In genomic region chr11:76307416-76307815, GRCh38 we compare ENCODE assay signal across 19 cellular contexts.
"Had no signal": no experiment of that assay in that cellular context is flagged by ENCODE, and none has a peak within 500 bp of the region (broad histone marks: within the 10 kb centered on the region; RNA-seq: fewer than 3 reads in every experiment).

No MANE protein-coding gene starts in this region.

- H3K4me1 ChIP-seq: esophagus squamous epithelium, stomach had no signal

- DNase-seq: effector memory CD8-positive, alpha-beta T cell; esophagus squamous epithelium; foreskin fibroblast; hippocampal formation; kidney glomerular epithelial cell; mesendoderm; naive B cell; occipital lobe; posterior cingulate gyrus; small intestine; stimulated activated CD4-positive, alpha-beta T cell treated with anti-CD3 and anti-CD28 coated beads, Interleukin-12 subunit alpha, Interleukin-12 subunit beta, amount 100 ng/mL, for 4 hours; stimulated activated naive CD4-positive, alpha-beta T cell; stomach; substantia nigra had no signal

- ATAC-seq: effector memory CD8-positive, alpha-beta T cell; left lobe of liver had no signal

- H3K4me3 ChIP-seq: esophagus squamous epithelium, lung, stomach had no signal

- H3K9me3 ChIP-seq: esophagus squamous epithelium, stomach had no signal

- H3K27ac Mint-ChIP-seq: dendritic cell treated with granulocyte-macrophage colony-stimulating factor and Interleukin-4, amounts not matched to agents 40 ng/mL and 50 ng/mL, for 4 days; effector memory CD8-positive, alpha-beta T cell; nephron; type B pancreatic cell had no signal

- H3K36me3 ChIP-seq: esophagus squamous epithelium, stomach had no signal

- H3K4me3 Mint-ChIP-seq: dendritic cell treated with granulocyte-macrophage colony-stimulating factor and Interleukin-4, amounts not matched to agents 40 ng/mL and 50 ng/mL, for 4 days; effector memory CD8-positive, alpha-beta T cell; naive B cell; nephron; type B pancreatic cell had no signal

- H3K27ac ChIP-seq: esophagus squamous epithelium, stomach had no signal

- H3K9me3 Mint-ChIP-seq: dendritic cell treated with granulocyte-macrophage colony-stimulating factor and Interleukin-4, amounts not matched to agents 40 ng/mL and 50 ng/mL, for 4 days; effector memory CD8-positive, alpha-beta T cell; naive B cell; nephron; type B pancreatic cell had no signal

- H3K36me3 Mint-ChIP-seq: naive B cell, type B pancreatic cell had no signal

- H3K4me1 Mint-ChIP-seq: naive B cell had no signal

- H3K27me3 Mint-ChIP-seq: type B pancreatic cell had no signal
